Comparison of ENCODE assay signal across 9 cellular contexts in the genomic region with DNA sequence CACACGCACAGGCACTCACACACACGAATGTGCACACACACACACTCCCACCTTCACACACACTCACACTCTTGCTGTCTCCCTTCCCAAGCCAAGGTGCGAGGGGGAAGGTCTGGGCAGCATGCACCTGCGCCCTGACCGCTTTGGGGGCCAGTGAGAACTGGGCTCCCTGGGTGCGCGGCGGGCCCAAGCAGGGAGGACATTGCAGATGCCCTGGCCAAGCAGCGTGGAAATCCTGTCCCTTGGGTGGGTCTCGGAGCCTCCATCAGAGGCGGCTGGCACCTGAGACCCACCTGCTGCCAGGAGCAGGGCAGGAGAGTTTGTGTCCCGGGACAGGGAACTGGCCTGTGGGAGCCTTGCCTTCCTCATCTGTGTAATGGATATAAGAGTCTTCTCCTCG. TPM values are rescaled to one million over a fixed set of nuclear protein-coding genes. Genes with fewer than 3 reads are reported as not detected.
DNase-seq lines count a peak whose midpoint lies in the region; FAIRE-seq and TF ChIP-seq lines count a peak whose summit lies in the region.
"Had no signal": no experiment of that assay in that cellular context is flagged by ENCODE, and none has a peak within 500 bp of the region (broad histone marks: within the 10 kb centered on the region; RNA-seq: fewer than 3 reads in every experiment).

No MANE protein-coding gene starts in this region.

- POLR2A ChIA-PET in activated CD4-positive, alpha-beta memory T cell treated with anti-CD3 and anti-CD28 coated beads for 36 hours (lab: Charles Lee), result no interaction called here

- peak overlapping the region; percentile 94 for H3K4me2 ChIP-seq in skeletal muscle satellite cell (ENCODE audit: low read length)

- H3K36me3 Mint-ChIP-seq in activated CD4-positive, alpha-beta memory T cell treated with anti-CD3 and anti-CD28 coated beads for 36 hours, result peaks cover 5% of the 10 kb centered on the region

- intact Hi-C loops in activated CD4-positive, alpha-beta memory T cell treated with anti-CD3 and anti-CD28 coated beads for 36 hours (cut with micrococcal nuclease), result no loop called here
- intact Hi-C loops in lower leg skin (cut with DNase I; ENCODE audit: low total_unique reads), result no loop called here

- H3K9me3 Mint-ChIP-seq in activated CD4-positive, alpha-beta memory T cell treated with anti-CD3 and anti-CD28 coated beads for 36 hours, result no peaks in the 10 kb centered on the region

- DNase-seq in GM06990 (ENCODE audit: extremely low read depth, insufficient read length) (no peak), foreskin fibroblast (no peak), HUDEP-2 (lab: John Stamatoyannopoulos, UW; ENCODE audit: unreplicated experiment in 76 of 76) (no peak), LoVo (ENCODE audit: low spot score) (no peak), RCC 7860 (ENCODE audit: low spot score) (no peak), lower leg skin (ENCODE audit: low spot score in 2 of 2) (no peak)
- DNase-seq in activated CD4-positive, alpha-beta memory T cell treated with anti-CD3 and anti-CD28 coated beads for 36 hours, result no peak
- DNase-seq: stimulated activated CD4-positive, alpha-beta T cell treated with anti-CD3 and anti-CD28 coated beads, Interleukin-1b, Interleukin-23, amount 100 ng/mL, for 48 hours had no signal

- H3K36me3 ChIP-seq in GM06990 (ENCODE audit: control insufficient read depth, insufficient read depth, low read length), result no peaks in the 10 kb centered on the region; the same call in 1 of the 2 replicates
- peaks cover 6% of the 10 kb centered on the region for H3K36me3 ChIP-seq in skeletal muscle satellite cell (ENCODE audit: insufficient read depth, low read length)

- TF ChIP-seq POLR2A in lower leg skin (IDR thresholded peaks at IDR 0.05), result no peak

- no peak overlapping the region for H3K27ac Mint-ChIP-seq in activated CD4-positive, alpha-beta memory T cell treated with anti-CD3 and anti-CD28 coated beads for 36 hours

- WGBS in lower leg skin, 2 donors, result 66 to 73% methylated on average over 7 to 13 of the region's 13 CpGs

- no peak for FAIRE-seq in RCC 7860 (lab: Jason Lieb, UNC)

- peak overlapping the region; percentile 7 for H3K4me3 Mint-ChIP-seq in activated CD4-positive, alpha-beta memory T cell treated with anti-CD3 and anti-CD28 coated beads for 36 hours

- no peaks in the 10 kb centered on the region for H3K27me3 ChIP-seq in GM06990 (replicated peaks; ENCODE audit: control insufficient read depth, insufficient read depth, low read length)
- no peaks in the 10 kb centered on the region for H3K27me3 ChIP-seq in skeletal muscle satellite cell (ENCODE audit: control insufficient read depth, insufficient read depth, low read length)

- no peak for TF ChIP-seq CTCF in GM06990 (IDR thresholded peaks at IDR 0.05; ENCODE audit: insufficient read depth, low read length, poor library complexity, severe bottlenecking)
- no peak for TF ChIP-seq CTCF in foreskin fibroblast (IDR thresholded peaks at IDR 0.05; ENCODE audit: low read depth, low read length)
- no peak for TF ChIP-seq CTCF in lower leg skin (IDR thresholded peaks at IDR 0.05)

- peaks cover 54% of the 10 kb centered on the region for H3K4me1 ChIP-seq in skeletal muscle satellite cell (ENCODE audit: control insufficient read depth, insufficient read depth, low read length)

- peak overlapping the region; percentile 48 for H3K9ac ChIP-seq in skeletal muscle satellite cell (ENCODE audit: low read depth, low read length)

- H3K4me3 ChIP-seq in GM06990 (replicated peaks; ENCODE audit: low read depth, low read length) (peak overlapping the region; percentile 89), foreskin fibroblast (ENCODE audit: low read depth in 1 of 2, low read length in 2 of 2) (peak overlapping the region; percentile 87 to 96), skeletal muscle satellite cell (ENCODE audit: low read length) (peak overlapping the region; percentile 40), lower leg skin (ENCODE audit: low read depth, poor library complexity, severe bottlenecking) (no peak overlapping the region)

- peaks cover 36% of the 10 kb centered on the region for H3K4me1 Mint-ChIP-seq in activated CD4-positive, alpha-beta memory T cell treated with anti-CD3 and anti-CD28 coated beads for 36 hours (ENCODE audit: low read depth)

- H3K9me3 ChIP-seq in skeletal muscle satellite cell (replicated peaks; ENCODE audit: low read length), result no peaks in the 10 kb centered on the region

- CTCF ChIA-PET in activated CD4-positive, alpha-beta memory T cell treated with anti-CD3 and anti-CD28 coated beads for 36 hours (lab: Charles Lee), result no interaction called here

- H3K27me3 Mint-ChIP-seq in activated CD4-positive, alpha-beta memory T cell treated with anti-CD3 and anti-CD28 coated beads for 36 hours, result no peaks in the 10 kb centered on the region

RNA-seq across cellular contexts. Expression of gene CD81, which starts 3.3 kb away (rescaled TPM):
- total RNA-seq in activated CD4-positive, alpha-beta memory T cell treated with anti-CD3 and anti-CD28 coated beads for 36 hours, result 100 to 1,000 TPM; 177 to 178 TPM
- 194 and 241 TPM in 2 replicates for total RNA-seq in skeletal muscle satellite cell (2012; rRNA removed)
- 100 to 1,000 TPM; 189 to 337 (median 250) TPM for total RNA-seq in lower leg skin

RNA-seq across cellular contexts. Expression of gene TSSC4, which starts 20.2 kb away (rescaled TPM):
- 10 to 100 TPM; 33.8 to 40.2 TPM for total RNA-seq in activated CD4-positive, alpha-beta memory T cell treated with anti-CD3 and anti-CD28 coated beads for 36 hours
- total RNA-seq in skeletal muscle satellite cell (2012; rRNA removed), result 47.2 and 49.9 TPM in 2 replicates
- total RNA-seq in lower leg skin, result 10 to 100 TPM; 45.6 to 58.7 (median 55.8) TPM
